In the genomic region with DNA sequence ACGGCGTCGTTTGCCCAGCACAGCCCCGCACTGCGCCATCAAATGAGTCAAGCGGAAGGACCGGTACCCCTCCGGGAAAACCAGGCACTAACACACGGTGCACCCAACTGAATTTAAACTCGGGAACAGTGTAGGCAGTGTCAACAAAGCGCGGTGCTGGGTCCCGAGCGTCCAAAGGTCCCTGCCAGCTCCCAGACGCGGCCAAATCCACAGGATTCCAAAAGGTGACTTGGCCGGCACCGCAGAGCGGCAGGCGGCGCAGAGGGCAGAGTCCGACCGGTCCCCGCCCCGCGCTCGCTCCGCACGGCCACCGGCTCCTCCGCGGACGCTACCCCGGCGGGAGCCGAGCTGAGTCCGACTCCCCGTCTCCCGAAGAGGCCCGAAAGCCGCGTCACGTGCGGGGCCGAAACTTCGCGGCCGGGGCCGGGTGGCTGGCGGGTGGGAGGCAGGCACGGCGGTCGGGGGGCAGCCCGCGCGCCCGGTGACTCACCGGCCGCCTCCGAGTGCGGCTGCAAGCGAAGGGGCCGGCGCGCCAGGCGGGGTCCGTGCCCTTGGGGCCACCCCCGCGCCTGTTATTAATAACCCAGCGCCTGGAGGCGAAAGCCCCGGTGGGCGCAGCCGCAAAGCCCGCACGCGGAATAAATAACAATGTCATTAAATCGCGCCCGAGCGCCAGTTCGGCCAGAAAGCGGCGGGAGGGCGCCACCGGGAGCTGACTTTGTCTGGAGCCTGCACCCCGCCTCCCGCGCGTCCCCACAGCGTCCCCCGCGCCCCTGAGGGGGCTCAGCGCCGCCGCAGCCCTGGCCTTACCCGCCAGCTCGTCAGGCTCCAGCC, we compare ENCODE assay signal across 1 cellular context.
A peak's percentile ranks its signal among the peaks of the same experiment; 100 is the strongest.
TF ChIP-seq lines count a peak whose summit lies in the region.

No MANE protein-coding gene starts in this region.

TF ChIP-seq in HepG2, 621 proteins besides CTCF, POLR2A, EP300 and RAD21 (continued from another document and continues in another):
- TF ChIP-seq, protein P1, sequence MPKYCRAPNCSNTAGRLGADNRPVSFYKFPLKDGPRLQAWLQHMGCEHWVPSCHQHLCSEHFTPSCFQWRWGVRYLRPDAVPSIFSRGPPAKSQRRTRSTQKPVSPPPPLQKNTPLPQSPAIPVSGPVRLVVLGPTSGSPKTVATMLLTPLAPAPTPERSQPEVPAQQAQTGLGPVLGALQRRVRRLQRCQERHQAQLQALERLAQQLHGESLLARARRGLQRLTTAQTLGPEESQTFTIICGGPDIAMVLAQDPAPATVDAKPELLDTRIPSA (CRISPR knock-in tag; IDR thresholded peaks at IDR 0.05; ENCODE audit: borderline replicate concordance): no peak
- TF ChIP-seq ZEB1 (IDR thresholded peaks at IDR 0.05; ENCODE audit: insufficient replicate concordance, low read depth) (peak; percentile 68), FLYWCH1 (CRISPR knock-in tag; IDR thresholded peaks at IDR 0.05) (no peak), ZFP36L2 (CRISPR knock-in tag; IDR thresholded peaks at IDR 0.05) (no peak), SP2 (CRISPR knock-in tag; IDR thresholded peaks at IDR 0.05) (no peak), SOX13 (IDR thresholded peaks at IDR 0.05) (no peak), SOX13 (CRISPR knock-in tag; conservative IDR thresholded peaks at IDR 0.05 in 1 of 2, IDR thresholded peaks at IDR 0.05 in 1 of 2) (peak in 1 of 2 experiments; percentile 78; a peak in 2 of 4 replicates), ZMYM2 (CRISPR knock-in tag; IDR thresholded peaks at IDR 0.05) (peak; percentile 94), YEATS4 (CRISPR knock-in tag; IDR thresholded peaks at IDR 0.05; ENCODE audit: borderline replicate concordance) (peak; percentile 84), ZNF230 (CRISPR knock-in tag; IDR thresholded peaks at IDR 0.05) (no peak), ARHGAP35 (CRISPR knock-in tag; IDR thresholded peaks at IDR 0.05; ENCODE audit: borderline replicate concordance) (peak; percentile 73; the same call in 1 of the 2 replicates), SMARCC2 (IDR thresholded peaks at IDR 0.05) (no peak), KLF6 (CRISPR knock-in tag; IDR thresholded peaks at IDR 0.05) (peak; percentile 67; the same call in 1 of the 2 replicates), ZNF282 (IDR thresholded peaks at IDR 0.05; ENCODE audit: partially characterized antibody) (no peak), MAFF (IDR thresholded peaks at IDR 0.05; ENCODE audit: low read depth, low read length) (no peak), U2AF2 (IDR thresholded peaks at IDR 0.05; ENCODE audit: low read depth, low read length) (no peak), ZNF615 (CRISPR knock-in tag; IDR thresholded peaks at IDR 0.05; ENCODE audit: borderline replicate concordance) (no peak), GABPB1 (CRISPR knock-in tag; IDR thresholded peaks at IDR 0.05) (peak; percentile 70), JUNB (CRISPR knock-in tag; IDR thresholded peaks at IDR 0.05; ENCODE audit: borderline replicate concordance) (no peak; the same call in 1 of the 2 replicates), ZNF256 (CRISPR knock-in tag; conservative IDR thresholded peaks at IDR 0.05) (peak; percentile 60; the same call in 1 of the 2 replicates), ZNF232 (CRISPR knock-in tag; IDR thresholded peaks at IDR 0.05; ENCODE audit: borderline replicate concordance) (no peak; the same call in 1 of the 2 replicates), ZNF30 (CRISPR knock-in tag; IDR thresholded peaks at IDR 0.05) (no peak), DMAP1 (CRISPR knock-in tag; IDR thresholded peaks at IDR 0.05) (peak; percentile 87), KDM6A (CRISPR knock-in tag; IDR thresholded peaks at IDR 0.05; ENCODE audit: low read depth) (peak; percentile 48; the same call in 1 of the 2 replicates), ASH2L (IDR thresholded peaks at IDR 0.05; ENCODE audit: insufficient read length, low read depth, low read length) (peak; percentile 85), ZSCAN12 (CRISPR knock-in tag; IDR thresholded peaks at IDR 0.05) (no peak; the same call in 1 of the 2 replicates), ZNF761 (CRISPR knock-in tag; conservative IDR thresholded peaks at IDR 0.05) (no peak; the same call in 1 of the 2 replicates), ZC3H13 (CRISPR knock-in tag; IDR thresholded peaks at IDR 0.05) (0 out of 2 replicates have a peak, but pooled peaks have one; percentile 27)
- TF ChIP-seq, protein P2, sequence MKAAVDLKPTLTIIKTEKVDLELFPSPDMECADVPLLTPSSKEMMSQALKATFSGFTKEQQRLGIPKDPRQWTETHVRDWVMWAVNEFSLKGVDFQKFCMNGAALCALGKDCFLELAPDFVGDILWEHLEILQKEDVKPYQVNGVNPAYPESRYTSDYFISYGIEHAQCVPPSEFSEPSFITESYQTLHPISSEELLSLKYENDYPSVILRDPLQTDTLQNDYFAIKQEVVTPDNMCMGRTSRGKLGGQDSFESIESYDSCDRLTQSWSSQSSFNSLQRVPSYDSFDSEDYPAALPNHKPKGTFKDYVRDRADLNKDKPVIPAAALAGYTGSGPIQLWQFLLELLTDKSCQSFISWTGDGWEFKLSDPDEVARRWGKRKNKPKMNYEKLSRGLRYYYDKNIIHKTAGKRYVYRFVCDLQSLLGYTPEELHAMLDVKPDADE (CRISPR knock-in tag; IDR thresholded peaks at IDR 0.05): 0 out of 2 replicates have a peak, but pooled peaks have one; percentile 62
- TF ChIP-seq, protein P3, sequence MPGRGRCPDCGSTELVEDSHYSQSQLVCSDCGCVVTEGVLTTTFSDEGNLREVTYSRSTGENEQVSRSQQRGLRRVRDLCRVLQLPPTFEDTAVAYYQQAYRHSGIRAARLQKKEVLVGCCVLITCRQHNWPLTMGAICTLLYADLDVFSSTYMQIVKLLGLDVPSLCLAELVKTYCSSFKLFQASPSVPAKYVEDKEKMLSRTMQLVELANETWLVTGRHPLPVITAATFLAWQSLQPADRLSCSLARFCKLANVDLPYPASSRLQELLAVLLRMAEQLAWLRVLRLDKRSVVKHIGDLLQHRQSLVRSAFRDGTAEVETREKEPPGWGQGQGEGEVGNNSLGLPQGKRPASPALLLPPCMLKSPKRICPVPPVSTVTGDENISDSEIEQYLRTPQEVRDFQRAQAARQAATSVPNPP (CRISPR knock-in tag; IDR thresholded peaks at IDR 0.05): peak; percentile 74; the same call in 1 of the 2 replicates
- TF ChIP-seq, protein P4, sequence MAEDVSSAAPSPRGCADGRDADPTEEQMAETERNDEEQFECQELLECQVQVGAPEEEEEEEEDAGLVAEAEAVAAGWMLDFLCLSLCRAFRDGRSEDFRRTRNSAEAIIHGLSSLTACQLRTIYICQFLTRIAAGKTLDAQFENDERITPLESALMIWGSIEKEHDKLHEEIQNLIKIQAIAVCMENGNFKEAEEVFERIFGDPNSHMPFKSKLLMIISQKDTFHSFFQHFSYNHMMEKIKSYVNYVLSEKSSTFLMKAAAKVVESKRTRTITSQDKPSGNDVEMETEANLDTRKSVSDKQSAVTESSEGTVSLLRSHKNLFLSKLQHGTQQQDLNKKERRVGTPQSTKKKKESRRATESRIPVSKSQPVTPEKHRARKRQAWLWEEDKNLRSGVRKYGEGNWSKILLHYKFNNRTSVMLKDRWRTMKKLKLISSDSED (CRISPR knock-in tag; IDR thresholded peaks at IDR 0.05): no peak
- TF ChIP-seq, protein P5, sequence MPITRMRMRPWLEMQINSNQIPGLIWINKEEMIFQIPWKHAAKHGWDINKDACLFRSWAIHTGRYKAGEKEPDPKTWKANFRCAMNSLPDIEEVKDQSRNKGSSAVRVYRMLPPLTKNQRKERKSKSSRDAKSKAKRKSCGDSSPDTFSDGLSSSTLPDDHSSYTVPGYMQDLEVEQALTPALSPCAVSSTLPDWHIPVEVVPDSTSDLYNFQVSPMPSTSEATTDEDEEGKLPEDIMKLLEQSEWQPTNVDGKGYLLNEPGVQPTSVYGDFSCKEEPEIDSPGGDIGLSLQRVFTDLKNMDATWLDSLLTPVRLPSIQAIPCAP (CRISPR knock-in tag; IDR thresholded peaks at IDR 0.05; ENCODE audit: low read depth): no peak
- TF ChIP-seq, protein P6, sequence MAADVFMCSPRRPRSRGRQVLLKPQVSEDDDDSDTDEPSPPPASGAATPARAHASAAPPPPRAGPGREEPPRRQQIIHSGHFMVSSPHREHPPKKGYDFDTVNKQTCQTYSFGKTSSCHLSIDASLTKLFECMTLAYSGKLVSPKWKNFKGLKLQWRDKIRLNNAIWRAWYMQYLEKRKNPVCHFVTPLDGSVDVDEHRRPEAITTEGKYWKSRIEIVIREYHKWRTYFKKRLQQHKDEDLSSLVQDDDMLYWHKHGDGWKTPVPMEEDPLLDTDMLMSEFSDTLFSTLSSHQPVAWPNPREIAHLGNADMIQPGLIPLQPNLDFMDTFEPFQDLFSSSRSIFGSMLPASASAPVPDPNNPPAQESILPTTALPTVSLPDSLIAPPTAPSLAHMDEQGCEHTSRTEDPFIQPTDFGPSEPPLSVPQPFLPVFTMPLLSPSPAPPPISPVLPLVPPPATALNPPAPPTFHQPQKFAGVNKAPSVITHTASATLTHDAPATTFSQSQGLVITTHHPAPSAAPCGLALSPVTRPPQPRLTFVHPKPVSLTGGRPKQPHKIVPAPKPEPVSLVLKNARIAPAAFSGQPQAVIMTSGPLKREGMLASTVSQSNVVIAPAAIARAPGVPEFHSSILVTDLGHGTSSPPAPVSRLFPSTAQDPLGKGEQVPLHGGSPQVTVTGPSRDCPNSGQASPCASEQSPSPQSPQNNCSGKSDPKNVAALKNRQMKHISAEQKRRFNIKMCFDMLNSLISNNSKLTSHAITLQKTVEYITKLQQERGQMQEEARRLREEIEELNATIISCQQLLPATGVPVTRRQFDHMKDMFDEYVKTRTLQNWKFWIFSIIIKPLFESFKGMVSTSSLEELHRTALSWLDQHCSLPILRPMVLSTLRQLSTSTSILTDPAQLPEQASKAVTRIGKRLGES (CRISPR knock-in tag; IDR thresholded peaks at IDR 0.05; ENCODE audit: borderline replicate concordance): no peak
- TF ChIP-seq, protein P7, sequence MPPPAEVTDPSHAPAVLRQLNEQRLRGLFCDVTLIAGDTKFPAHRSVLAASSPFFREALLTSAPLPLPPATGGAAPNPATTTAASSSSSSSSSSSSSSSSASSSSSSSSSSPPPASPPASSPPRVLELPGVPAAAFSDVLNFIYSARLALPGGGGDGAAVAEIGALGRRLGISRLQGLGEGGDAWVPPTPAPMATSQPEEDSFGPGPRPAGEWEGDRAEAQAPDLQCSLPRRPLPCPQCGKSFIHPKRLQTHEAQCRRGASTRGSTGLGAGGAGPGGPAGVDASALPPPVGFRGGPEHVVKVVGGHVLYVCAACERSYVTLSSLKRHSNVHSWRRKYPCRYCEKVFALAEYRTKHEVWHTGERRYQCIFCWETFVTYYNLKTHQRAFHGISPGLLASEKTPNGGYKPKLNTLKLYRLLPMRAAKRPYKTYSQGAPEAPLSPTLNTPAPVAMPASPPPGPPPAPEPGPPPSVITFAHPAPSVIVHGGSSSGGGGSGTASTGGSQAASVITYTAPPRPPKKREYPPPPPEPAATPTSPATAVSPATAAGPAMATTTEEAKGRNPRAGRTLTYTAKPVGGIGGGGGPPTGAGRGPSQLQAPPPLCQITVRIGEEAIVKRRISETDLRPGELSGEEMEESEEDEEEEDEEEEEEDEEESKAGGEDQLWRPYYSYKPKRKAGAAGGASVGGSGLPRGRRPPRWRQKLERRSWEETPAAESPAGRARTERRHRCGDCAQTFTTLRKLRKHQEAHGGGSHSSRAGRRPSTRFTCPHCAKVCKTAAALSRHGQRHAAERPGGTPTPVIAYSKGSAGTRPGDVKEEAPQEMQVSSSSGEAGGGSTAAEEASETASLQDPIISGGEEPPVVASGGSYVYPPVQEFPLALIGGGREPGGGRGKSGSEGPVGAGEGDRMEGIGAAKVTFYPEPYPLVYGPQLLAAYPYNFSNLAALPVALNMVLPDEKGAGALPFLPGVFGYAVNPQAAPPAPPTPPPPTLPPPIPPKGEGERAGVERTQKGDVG (CRISPR knock-in tag; IDR thresholded peaks at IDR 0.05; ENCODE audit: borderline replicate concordance): 0 out of 2 replicates have a peak, but pooled peaks have one; percentile 42
- TF ChIP-seq, protein P8, sequence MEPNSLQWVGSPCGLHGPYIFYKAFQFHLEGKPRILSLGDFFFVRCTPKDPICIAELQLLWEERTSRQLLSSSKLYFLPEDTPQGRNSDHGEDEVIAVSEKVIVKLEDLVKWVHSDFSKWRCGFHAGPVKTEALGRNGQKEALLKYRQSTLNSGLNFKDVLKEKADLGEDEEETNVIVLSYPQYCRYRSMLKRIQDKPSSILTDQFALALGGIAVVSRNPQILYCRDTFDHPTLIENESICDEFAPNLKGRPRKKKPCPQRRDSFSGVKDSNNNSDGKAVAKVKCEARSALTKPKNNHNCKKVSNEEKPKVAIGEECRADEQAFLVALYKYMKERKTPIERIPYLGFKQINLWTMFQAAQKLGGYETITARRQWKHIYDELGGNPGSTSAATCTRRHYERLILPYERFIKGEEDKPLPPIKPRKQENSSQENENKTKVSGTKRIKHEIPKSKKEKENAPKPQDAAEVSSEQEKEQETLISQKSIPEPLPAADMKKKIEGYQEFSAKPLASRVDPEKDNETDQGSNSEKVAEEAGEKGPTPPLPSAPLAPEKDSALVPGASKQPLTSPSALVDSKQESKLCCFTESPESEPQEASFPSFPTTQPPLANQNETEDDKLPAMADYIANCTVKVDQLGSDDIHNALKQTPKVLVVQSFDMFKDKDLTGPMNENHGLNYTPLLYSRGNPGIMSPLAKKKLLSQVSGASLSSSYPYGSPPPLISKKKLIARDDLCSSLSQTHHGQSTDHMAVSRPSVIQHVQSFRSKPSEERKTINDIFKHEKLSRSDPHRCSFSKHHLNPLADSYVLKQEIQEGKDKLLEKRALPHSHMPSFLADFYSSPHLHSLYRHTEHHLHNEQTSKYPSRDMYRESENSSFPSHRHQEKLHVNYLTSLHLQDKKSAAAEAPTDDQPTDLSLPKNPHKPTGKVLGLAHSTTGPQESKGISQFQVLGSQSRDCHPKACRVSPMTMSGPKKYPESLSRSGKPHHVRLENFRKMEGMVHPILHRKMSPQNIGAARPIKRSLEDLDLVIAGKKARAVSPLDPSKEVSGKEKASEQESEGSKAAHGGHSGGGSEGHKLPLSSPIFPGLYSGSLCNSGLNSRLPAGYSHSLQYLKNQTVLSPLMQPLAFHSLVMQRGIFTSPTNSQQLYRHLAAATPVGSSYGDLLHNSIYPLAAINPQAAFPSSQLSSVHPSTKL (CRISPR knock-in tag; IDR thresholded peaks at IDR 0.05): peak; percentile 72
- TF ChIP-seq, protein P9, sequence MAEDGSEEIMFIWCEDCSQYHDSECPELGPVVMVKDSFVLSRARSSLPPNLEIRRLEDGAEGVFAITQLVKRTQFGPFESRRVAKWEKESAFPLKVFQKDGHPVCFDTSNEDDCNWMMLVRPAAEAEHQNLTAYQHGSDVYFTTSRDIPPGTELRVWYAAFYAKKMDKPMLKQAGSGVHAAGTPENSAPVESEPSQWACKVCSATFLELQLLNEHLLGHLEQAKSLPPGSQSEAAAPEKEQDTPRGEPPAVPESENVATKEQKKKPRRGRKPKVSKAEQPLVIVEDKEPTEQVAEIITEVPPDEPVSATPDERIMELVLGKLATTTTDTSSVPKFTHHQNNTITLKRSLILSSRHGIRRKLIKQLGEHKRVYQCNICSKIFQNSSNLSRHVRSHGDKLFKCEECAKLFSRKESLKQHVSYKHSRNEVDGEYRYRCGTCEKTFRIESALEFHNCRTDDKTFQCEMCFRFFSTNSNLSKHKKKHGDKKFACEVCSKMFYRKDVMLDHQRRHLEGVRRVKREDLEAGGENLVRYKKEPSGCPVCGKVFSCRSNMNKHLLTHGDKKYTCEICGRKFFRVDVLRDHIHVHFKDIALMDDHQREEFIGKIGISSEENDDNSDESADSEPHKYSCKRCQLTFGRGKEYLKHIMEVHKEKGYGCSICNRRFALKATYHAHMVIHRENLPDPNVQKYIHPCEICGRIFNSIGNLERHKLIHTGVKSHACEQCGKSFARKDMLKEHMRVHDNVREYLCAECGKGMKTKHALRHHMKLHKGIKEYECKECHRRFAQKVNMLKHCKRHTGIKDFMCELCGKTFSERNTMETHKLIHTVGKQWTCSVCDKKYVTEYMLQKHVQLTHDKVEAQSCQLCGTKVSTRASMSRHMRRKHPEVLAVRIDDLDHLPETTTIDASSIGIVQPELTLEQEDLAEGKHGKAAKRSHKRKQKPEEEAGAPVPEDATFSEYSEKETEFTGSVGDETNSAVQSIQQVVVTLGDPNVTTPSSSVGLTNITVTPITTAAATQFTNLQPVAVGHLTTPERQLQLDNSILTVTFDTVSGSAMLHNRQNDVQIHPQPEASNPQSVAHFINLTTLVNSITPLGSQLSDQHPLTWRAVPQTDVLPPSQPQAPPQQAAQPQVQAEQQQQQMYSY (CRISPR knock-in tag; IDR thresholded peaks at IDR 0.05): peak; percentile 73; the same call in 1 of the 2 replicates
